Comparison of ENCODE assay signal across 9 cellular contexts in genomic region chr13:33284916-33285315, GRCh38. TPM values are rescaled to one million over a fixed set of nuclear protein-coding genes. Genes with fewer than 3 reads are reported as not detected.
DNase-seq lines count a peak whose midpoint lies in the region; ATAC-seq and TF ChIP-seq lines count a peak whose summit lies in the region.
"Had no signal": no experiment of that assay in that cellular context is flagged by ENCODE, and none has a peak within 500 bp of the region (broad histone marks: within the 10 kb centered on the region; RNA-seq: fewer than 3 reads in every experiment).

No MANE protein-coding gene starts in this region.

- H3K27me3 ChIP-seq in GM23338 (ENCODE audit: insufficient read depth) (no peaks in the 10 kb centered on the region), left ventricle myocardium inferior (ENCODE audit: low read depth) (no peaks in the 10 kb centered on the region)

- peak overlapping the region; percentile 77 for H3K4me3 Mint-ChIP-seq in GM23338

- no peaks in the 10 kb centered on the region for H3K36me3 ChIP-seq in GM23338 (ENCODE audit: insufficient read depth)
- H3K36me3 ChIP-seq in left ventricle myocardium inferior, result peaks cover 4% of the 10 kb centered on the region
- H3K36me3 ChIP-seq: neutrophil had no signal

- peak overlapping the region; percentile 80 for H3K27ac ChIP-seq in C4-2B
- peak overlapping the region; percentile 34 for H3K27ac ChIP-seq in GM23338 (ENCODE audit: low read depth)
- H3K27ac ChIP-seq in left ventricle myocardium inferior (replicated peaks), result peak overlapping the region; percentile 96
- H3K27ac ChIP-seq: neutrophil had no signal

- no peaks in the 10 kb centered on the region for H3K27me3 Mint-ChIP-seq in GM23338 (ENCODE audit: insufficient read depth, low read depth, poor library complexity)

- no peaks in the 10 kb centered on the region for H3K36me3 Mint-ChIP-seq in GM23338 (ENCODE audit: low read depth)

- ATAC-seq in GM23338 (no peak), HG02970 (IDR thresholded peaks at IDR 0.05; ENCODE audit: low FRiP score, unreplicated experiment) (no peak)

- no peaks in the 10 kb centered on the region for H4K20me1 ChIP-seq in GM23338 (replicated peaks; ENCODE audit: insufficient read depth)

- H3K4me1 ChIP-seq in GM23338 (ENCODE audit: insufficient read depth) (peaks cover 21% of the 10 kb centered on the region), left ventricle myocardium inferior (peaks cover 78% of the 10 kb centered on the region)

- DNase-seq in GM23338 (ENCODE audit: low spot score) (no peak), left ventricle myocardium inferior (no peak), retinal pigment epithelial cell (ENCODE audit: low read depth) (no peak), NCI-H1105 treated with DMSO at 0.1 percent for 48 hours (lab: John Stamatoyannopoulos, UW) (no peak)
- no peak for DNase-seq in stimulated activated CD4-positive, alpha-beta T cell treated with anti-CD3 and anti-CD28 coated beads, Interleukin-4, amount 100 ng/mL, for 24 hours

- TF ChIP-seq CTCF in C4-2B (conservative IDR thresholded peaks at IDR 0.05) (no peak), GM23338 (conservative IDR thresholded peaks at IDR 0.05; ENCODE audit: low read depth in 2 of 2) (no peak), WI38 (IDR thresholded peaks at IDR 0.05; ENCODE audit: low read depth, low read length) (no peak), left ventricle myocardium inferior (IDR thresholded peaks at IDR 0.05; ENCODE audit: borderline replicate concordance) (no peak), retinal pigment epithelial cell (conservative IDR thresholded peaks at IDR 0.05; ENCODE audit: low read depth, low read length) (no peak)

- H2AFZ ChIP-seq in GM23338, result no peak overlapping the region

- H3K9me3 Mint-ChIP-seq in GM23338, result no peaks in the 10 kb centered on the region

- H3K4me1 Mint-ChIP-seq in GM23338, result peaks cover 24% of the 10 kb centered on the region

- no peaks in the 10 kb centered on the region for H3K79me2 ChIP-seq in GM23338 (replicated peaks; ENCODE audit: insufficient read depth)

- no peaks in the 10 kb centered on the region for H3K9me2 ChIP-seq in GM23338 (ENCODE audit: insufficient read depth)

- peak overlapping the region; percentile 72 for H3K27ac Mint-ChIP-seq in GM23338

- no peaks in the 10 kb centered on the region for H3K9me3 ChIP-seq in left ventricle myocardium inferior (replicated peaks)
- H3K9me3 ChIP-seq: neutrophil had no signal

- peak overlapping the region; percentile 69 for H3K4me2 ChIP-seq in GM23338

- H3K4me3 ChIP-seq in GM23338 (peak overlapping the region; percentile 44), WI38 (ENCODE audit: low read depth, low read length) (peak overlapping the region; percentile 98), left ventricle myocardium inferior (peak overlapping the region; percentile 82), retinal pigment epithelial cell (ENCODE audit: low read length) (peak overlapping the region; percentile 75)

- H3F3A ChIP-seq in GM23338 (replicated peaks; ENCODE audit: low read depth), result no peaks in the 10 kb centered on the region

- intact Hi-C loops in left ventricle myocardium inferior (cut with micrococcal nuclease), result loop anchor here (10.0 kb wide), 1 partner anchor 50 kb away; no protein-coding TSS in a partner anchor

TF ChIP-seq in GM23338, 12 proteins besides CTCF, POLR2A, EP300 and RAD21 (continues in another document):
- TF ChIP-seq ETS1 (IDR thresholded peaks at IDR 0.05), result no peak
- no peak for TF ChIP-seq POLR2AphosphoS5 (IDR thresholded peaks at IDR 0.05; ENCODE audit: low read depth)
- no peak for TF ChIP-seq CREB1 (CRISPR knock-in tag; IDR thresholded peaks at IDR 0.05; ENCODE audit: low read depth)
- no peak for TF ChIP-seq REST (IDR thresholded peaks at IDR 0.05; ENCODE audit: unreplicated experiment)
- no peak for TF ChIP-seq EZH2phosphoT487 (IDR thresholded peaks at IDR 0.05; ENCODE audit: unreplicated experiment)

RNA-seq across cellular contexts. Expression of gene STARD13, which starts 0.6 kb away (rescaled TPM):
- 2.9 and 5.2 TPM in 2 replicates for total RNA-seq in GM23338 (2014; rRNA removed; shearing (Covaris generic))
- polyA plus RNA-seq in GM23338 (2016; fragmentation: Nextera tagmentation; extraction: Ambion mirVana), result 0.99 and 3.2 TPM in 2 replicates
- 29.9 TPM for total RNA-seq in left ventricle myocardium inferior

Comparison
In these comparisons a context has a peak if more than half of its experiments do, and no peak if none do; other contexts are left out.
1. H3K27ac ChIP-seq: peak in every context shown above with its lines; median percentile 96 in left ventricle myocardium inferior; 80 in C4-2B; 34 in GM23338.
2. H3K4me3 ChIP-seq: peak in every context shown above with its lines; median percentile 98 in WI38; 82 in left ventricle myocardium inferior; 75 in retinal pigment epithelial cell; 44 in GM23338.